ENCODE assay signal across 8 cellular contexts in genomic region chr11:2399488-2400068, GRCh38. TPM values are rescaled to one million over a fixed set of nuclear protein-coding genes. Genes with fewer than 3 reads are reported as not detected.
DNase-seq lines count a peak whose midpoint lies in the region; ATAC-seq and TF ChIP-seq lines count a peak whose summit lies in the region.

No MANE protein-coding gene starts in this region.

- H3K27ac ChIP-seq in cardiac muscle cell = peak overlapping the region; percentile 98

- intact Hi-C loops in sciatic nerve (cut with DNase I) = no loop called here

- TF ChIP-seq CTCF in cardiac muscle cell (IDR thresholded peaks at IDR 0.05; ENCODE audit: low read depth, low read length) = no peak

- H3K9me3 ChIP-seq in cardiac muscle cell (ENCODE audit: low read depth) = no peaks in the 10 kb centered on the region

- peaks cover 19% of the 10 kb centered on the region for H3K36me3 ChIP-seq in cardiac muscle cell

- POLR2A ChIA-PET in activated CD8-positive, alpha-beta T cell treated with anti-CD3 and anti-CD28 coated beads, Interleukin-2, amount 10 ng/mL, durations not matched to agents 7 days and 5 days (lab: Charles Lee) = interaction anchor here (1.3 to 4.0 kb wide), 6 partner anchors 9 to 98 kb away, joined by 3 to 36 read pairs (median 8); partner anchors contain the start of genes C11orf21, CD81 and TSPAN32

- no peaks in the 10 kb centered on the region for H3K27me3 Mint-ChIP-seq in activated CD8-positive, alpha-beta T cell treated with anti-CD3 and anti-CD28 coated beads, Interleukin-2, amount 10 ng/mL, durations not matched to agents 7 days and 5 days (ENCODE audit: low read depth)

- peak overlapping the region; percentile 92 for H3K27ac Mint-ChIP-seq in activated CD8-positive, alpha-beta T cell treated with anti-CD3 and anti-CD28 coated beads, Interleukin-2, amount 10 ng/mL, durations not matched to agents 7 days and 5 days

- peaks cover 23% of the 10 kb centered on the region for H3K4me1 Mint-ChIP-seq in activated CD8-positive, alpha-beta T cell treated with anti-CD3 and anti-CD28 coated beads, Interleukin-2, amount 10 ng/mL, durations not matched to agents 7 days and 5 days (ENCODE audit: low read depth)

- no peaks in the 10 kb centered on the region for H3K27me3 ChIP-seq in cardiac muscle cell

- DNase-seq in activated CD8-positive, alpha-beta T cell treated with anti-CD3 and anti-CD28 coated beads, Interleukin-2, amount 10 ng/mL, durations not matched to agents 7 days and 5 days = peak; percentile 43
- DNase-seq in cardiac muscle cell (ENCODE audit: low read depth in 1 of 2, low spot score in 1 of 2) (peak in 1 of 2 donors; percentile 43), sciatic nerve (ENCODE audit: low spot score) (no peak), GF-D8 (lab: John Stamatoyannopoulos, UW) (no peak), amniotic stem cell (lab: John Stamatoyannopoulos, UW) (no peak)
- DNase-seq in NK-92 treated with Interleukin-12 subunit alpha and Interleukin-12 subunit beta, amount 100 ng/mL, for 24 hours (lab: John Stamatoyannopoulos, UW) = no peak

- H3K36me3 Mint-ChIP-seq in activated CD8-positive, alpha-beta T cell treated with anti-CD3 and anti-CD28 coated beads, Interleukin-2, amount 10 ng/mL, durations not matched to agents 7 days and 5 days (ENCODE audit: low read depth) = peaks cover 11% of the 10 kb centered on the region

- H3K4me1 ChIP-seq in cardiac muscle cell (ENCODE audit: low read depth) = peaks cover 13% of the 10 kb centered on the region

- CTCF ChIA-PET in activated CD8-positive, alpha-beta T cell treated with anti-CD3 and anti-CD28 coated beads, Interleukin-2, amount 10 ng/mL, durations not matched to agents 7 days and 5 days (lab: Charles Lee) = interaction anchor here (1.4 to 5.1 kb wide), 5 partner anchors 10 to 96 kb away, joined by 5 to 72 read pairs (median 19); partner anchors contain the start of genes C11orf21 and TSPAN32

- ATAC-seq in GM18499 (IDR thresholded peaks at IDR 0.05; ENCODE audit: insufficient read depth, unreplicated experiment) (peak; percentile 4), HG03025 (IDR thresholded peaks at IDR 0.05; ENCODE audit: low FRiP score, unreplicated experiment) (peak; percentile 4), sciatic nerve (peak; percentile 0)
- ATAC-seq in activated CD8-positive, alpha-beta T cell treated with anti-CD3 and anti-CD28 coated beads, Interleukin-2, amount 10 ng/mL, durations not matched to agents 7 days and 5 days = peak; percentile 12

- no peaks in the 10 kb centered on the region for H3K9me3 Mint-ChIP-seq in activated CD8-positive, alpha-beta T cell treated with anti-CD3 and anti-CD28 coated beads, Interleukin-2, amount 10 ng/mL, durations not matched to agents 7 days and 5 days (ENCODE audit: insufficient read depth)

- peak overlapping the region; percentile 91 for H3K4me3 Mint-ChIP-seq in activated CD8-positive, alpha-beta T cell treated with anti-CD3 and anti-CD28 coated beads, Interleukin-2, amount 10 ng/mL, durations not matched to agents 7 days and 5 days

- H3K4me3 ChIP-seq in cardiac muscle cell = peak overlapping the region; percentile 60

RNA-seq across cellular contexts. Expression of gene TSSC4, which starts 1.0 kb away (rescaled TPM):
- total RNA-seq in activated CD8-positive, alpha-beta T cell treated with anti-CD3 and anti-CD28 coated beads, Interleukin-2, amount 10 ng/mL, durations not matched to agents 7 days and 5 days = 10 to 100 TPM; 45.3 to 49.4 TPM
- total RNA-seq in cardiac muscle cell (61.4 and 71.6 TPM in 2 replicates), sciatic nerve (41.0 TPM)
- polyA plus RNA-seq in cardiac muscle cell = 71.4 and 94.8 TPM in 2 replicates

RNA-seq across cellular contexts. Expression of gene CD81, which starts 22.5 kb away (rescaled TPM):
- 100 to 1,000 TPM; 142 to 145 TPM for total RNA-seq in activated CD8-positive, alpha-beta T cell treated with anti-CD3 and anti-CD28 coated beads, Interleukin-2, amount 10 ng/mL, durations not matched to agents 7 days and 5 days
- total RNA-seq in cardiac muscle cell (212 and 264 TPM in 2 replicates), sciatic nerve (618 TPM)
- 409 and 444 TPM in 2 replicates for polyA plus RNA-seq in cardiac muscle cell

RNA-seq across cellular contexts. Expression of gene TRPM5, which starts 44.7 kb away (rescaled TPM):
- not detected for total RNA-seq in activated CD8-positive, alpha-beta T cell treated with anti-CD3 and anti-CD28 coated beads, Interleukin-2, amount 10 ng/mL, durations not matched to agents 7 days and 5 days
- 0.14 and 0.66 TPM in 2 replicates for total RNA-seq in cardiac muscle cell
- 0.33 TPM in 1 of 2 replicates, not detected in the other for polyA plus RNA-seq in cardiac muscle cell
- not detected for total RNA-seq in sciatic nerve

RNA-seq across cellular contexts. Expression of gene KCNQ1, which starts 45.2 kb away (rescaled TPM):
- 10 to 100 TPM; 20.4 to 26.0 TPM for total RNA-seq in activated CD8-positive, alpha-beta T cell treated with anti-CD3 and anti-CD28 coated beads, Interleukin-2, amount 10 ng/mL, durations not matched to agents 7 days and 5 days
- total RNA-seq in cardiac muscle cell (7.8 and 18.6 TPM in 2 replicates), sciatic nerve (6.2 TPM)
- 13.9 and 18.8 TPM in 2 replicates for polyA plus RNA-seq in cardiac muscle cell
